Comparison of ENCODE assay signal across 21 cellular contexts in the genomic region with DNA sequence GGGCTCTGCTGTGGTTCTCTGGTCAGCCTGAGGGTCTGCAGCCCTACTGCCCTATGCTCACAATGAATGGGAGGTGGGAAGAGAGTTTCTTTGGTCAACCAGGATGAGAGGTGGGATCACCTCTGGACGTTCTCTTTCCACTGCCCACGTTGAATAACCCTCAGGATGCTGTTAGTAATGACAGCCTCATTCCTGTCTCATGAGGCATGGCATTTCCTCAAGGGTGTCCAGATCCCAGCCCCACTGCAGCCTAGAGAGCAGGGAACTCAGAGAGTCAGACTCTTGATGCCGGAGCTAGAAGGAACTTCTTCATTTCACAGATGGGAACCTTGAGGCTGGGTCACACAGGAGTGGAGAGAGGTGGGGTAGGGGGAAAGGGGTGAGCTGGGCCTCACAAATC.
A peak's percentile ranks its signal among the peaks of the same experiment; 100 is the strongest.
DNase-seq lines count a peak whose midpoint lies in the region; ATAC-seq and TF ChIP-seq lines count a peak whose summit lies in the region.
"Had no signal": no experiment of that assay in that cellular context is flagged by ENCODE, and none has a peak within 500 bp of the region (broad histone marks: within the 10 kb centered on the region; RNA-seq: fewer than 3 reads in every experiment).

No MANE protein-coding gene starts in this region.

- H3K27me3 Mint-ChIP-seq in activated CD8-positive, alpha-beta T cell treated with anti-CD3 and anti-CD28 coated beads for 36 hours: no peaks in the 10 kb centered on the region
- H3K27me3 Mint-ChIP-seq: brain had no signal

- DNase-seq in AG20443 (ENCODE audit: low spot score): peak; percentile 72
- DNase-seq in HS-5 (ENCODE audit: low read depth): peak; percentile 29
- peak; percentile 1 for DNase-seq in astrocyte of the spinal cord (ENCODE audit: low read depth, low spot score)
- DNase-seq in mesenchymal stem cell: peak; percentile 6
- no peak for DNase-seq in activated CD8-positive, alpha-beta T cell treated with anti-CD3 and anti-CD28 coated beads for 36 hours
- no peak for DNase-seq in uterus
- DNase-seq in UCSD-AML1 (lab: John Stamatoyannopoulos, UW; ENCODE audit: unreplicated experiment): no peak
- no peak for DNase-seq in dedifferentiated amniotic fluid mesenchymal stem cell (ENCODE audit: extremely low spot score)
- DNase-seq: activated naive CD4-positive, alpha-beta T cell treated with anti-CD3 and anti-CD28 coated beads, Interleukin-2, amount 50 U/mL, for 16 hours; cortex of kidney; NCI-H1694 treated with DMSO at 0.1 percent for 48 hours; NCI-H345; NK-92 treated with Interleukin-12 subunit alpha and Interleukin-12 subunit beta, amount 100 ng/mL, for 24 hours; sigmoid colon; stimulated activated CD4-positive, alpha-beta T cell treated with anti-CD3 and anti-CD28 coated beads, Interleukin-1b, Interleukin-23, amount 100 ng/mL, for 48 hours; stimulated activated naive CD8-positive, alpha-beta T cell treated with anti-CD3 and anti-CD28 coated beads, Interleukin-15, Interleukin-2, amounts not matched to agents 100 U/mL and 50 U/mL, for 24 hours; T-cell; upper lobe of left lung had no signal

- no peak overlapping the region for H3K4ac ChIP-seq in mesenchymal stem cell (ENCODE audit: low read depth in 1 of 2, low read length in 2 of 2)

- H3K27ac Mint-ChIP-seq in activated CD8-positive, alpha-beta T cell treated with anti-CD3 and anti-CD28 coated beads for 36 hours: no peak overlapping the region
- H3K27ac Mint-ChIP-seq: T-cell had no signal

- H2AK5ac ChIP-seq in mesenchymal stem cell (ENCODE audit: low read length, severe bottlenecking): peak overlapping the region; percentile 17

- no peak overlapping the region for H3K14ac ChIP-seq in mesenchymal stem cell (ENCODE audit: low read length in 2 of 2)

- no peak overlapping the region for H4K91ac ChIP-seq in mesenchymal stem cell (ENCODE audit: low read length)

- in situ Hi-C loops in astrocyte of the spinal cord (cut with HindIII; ENCODE audit: low sequenced_read_pairs): no loop called here

- 20% methylated on average over 3 of the region's 3 CpGs for WGBS in mesenchymal stem cell

- H3K18ac ChIP-seq in mesenchymal stem cell (ENCODE audit: low read depth in 1 of 2, low read length in 2 of 2): no peak overlapping the region

- no peak overlapping the region for H3K4me3 Mint-ChIP-seq in activated CD8-positive, alpha-beta T cell treated with anti-CD3 and anti-CD28 coated beads for 36 hours
- H3K4me3 Mint-ChIP-seq: brain, T-cell had no signal

- H3K79me1 ChIP-seq in mesenchymal stem cell (replicated peaks; ENCODE audit: low read length, poor library complexity, severe bottlenecking): no peaks in the 10 kb centered on the region

- ATAC-seq in activated CD8-positive, alpha-beta T cell treated with anti-CD3 and anti-CD28 coated beads for 36 hours: no peak
- ATAC-seq: stimulated activated naive CD8-positive, alpha-beta T cell treated with anti-CD3 and anti-CD28 coated beads, Interleukin-15, Interleukin-2, amounts not matched to agents 100 U/mL and 50 U/mL, for 24 hours; T-cell had no signal

- intact Hi-C loops in activated CD8-positive, alpha-beta T cell treated with anti-CD3 and anti-CD28 coated beads for 36 hours (cut with micrococcal nuclease): no loop called here
- intact Hi-C loops in uterus (cut with DNase I; ENCODE audit: low total_unique reads): no loop called here

- H3K27ac ChIP-seq in mesenchymal stem cell (ENCODE audit: low read length, poor library complexity, severe bottlenecking) (no peak overlapping the region), uterus (no peak overlapping the region)
- H3K27ac ChIP-seq: parathyroid adenoma, sigmoid colon, upper lobe of left lung had no signal

- H3K27me3 ChIP-seq in mesenchymal stem cell (ENCODE audit: control insufficient read depth in 1 of 2, insufficient read depth in 1 of 2, low read length in 2 of 2): peaks cover 0 to 20% of the 10 kb centered on the region in 2 experiments
- no peaks in the 10 kb centered on the region for H3K27me3 ChIP-seq in uterus
- H3K27me3 ChIP-seq: sigmoid colon, upper lobe of left lung had no signal

- H4K8ac ChIP-seq in mesenchymal stem cell (ENCODE audit: low read length): no peak overlapping the region

- H3K9me3 Mint-ChIP-seq in activated CD8-positive, alpha-beta T cell treated with anti-CD3 and anti-CD28 coated beads for 36 hours: no peaks in the 10 kb centered on the region
- H3K9me3 Mint-ChIP-seq: T-cell had no signal

- no peaks in the 10 kb centered on the region for H3K4me1 Mint-ChIP-seq in activated CD8-positive, alpha-beta T cell treated with anti-CD3 and anti-CD28 coated beads for 36 hours (ENCODE audit: low read depth)
- H3K4me1 Mint-ChIP-seq: T-cell had no signal

- TF ChIP-seq POLR2A in uterus (IDR thresholded peaks at IDR 0.05): no peak

- CTCF ChIA-PET in activated CD8-positive, alpha-beta T cell treated with anti-CD3 and anti-CD28 coated beads for 36 hours (lab: Charles Lee): no interaction called here

- no peak overlapping the region for H2BK120ac ChIP-seq in mesenchymal stem cell (ENCODE audit: low read depth, low read length)

- H2BK12ac ChIP-seq in mesenchymal stem cell (ENCODE audit: low read length in 2 of 2): no peak overlapping the region

- TF ChIP-seq CTCF in astrocyte of the spinal cord (IDR thresholded peaks at IDR 0.05; ENCODE audit: low read depth, low read length) (no peak), uterus (IDR thresholded peaks at IDR 0.05) (no peak)
- no peak for TF ChIP-seq CTCF in activated CD8-positive, alpha-beta T cell treated with anti-CD3 and anti-CD28 coated beads for 36 hours (IDR thresholded peaks at IDR 0.05)

- no peak overlapping the region for H3K4me3 ChIP-seq in astrocyte of the spinal cord (ENCODE audit: low read depth, low read length)
- H3K4me3 ChIP-seq in mesenchymal stem cell (ENCODE audit: insufficient read depth in 1 of 2, low read depth in 1 of 2, low read length in 2 of 2): no peak overlapping the region
- H3K4me3 ChIP-seq in uterus: no peak overlapping the region
- H3K4me3 ChIP-seq: lung, sigmoid colon, upper lobe of left lung had no signal

- H3K23ac ChIP-seq in mesenchymal stem cell (ENCODE audit: low read length in 2 of 2): no peak overlapping the region

- no peaks in the 10 kb centered on the region for H3K9me3 ChIP-seq in mesenchymal stem cell (ENCODE audit: control insufficient read depth, low read length)
- H3K9me3 ChIP-seq in uterus: no peaks in the 10 kb centered on the region
- H3K9me3 ChIP-seq: sigmoid colon, upper lobe of left lung had no signal

- H2BK5ac ChIP-seq in mesenchymal stem cell (ENCODE audit: low read depth, low read length, poor library complexity, severe bottlenecking): peak overlapping the region; percentile 10

- H2BK15ac ChIP-seq in mesenchymal stem cell (ENCODE audit: low read depth, poor library complexity, severe bottlenecking): no peak overlapping the region

- H2AFZ ChIP-seq in mesenchymal stem cell (ENCODE audit: low read depth, low read length): no peak overlapping the region
- H2AFZ ChIP-seq: parathyroid adenoma had no signal

- H3K9ac ChIP-seq in mesenchymal stem cell (ENCODE audit: low read length): no peak overlapping the region
- H3K9ac ChIP-seq: parathyroid adenoma had no signal

- no peak overlapping the region for H3K4me2 ChIP-seq in mesenchymal stem cell (ENCODE audit: low read length, poor library complexity, severe bottlenecking)

- H3K4me1 ChIP-seq in mesenchymal stem cell (ENCODE audit: control insufficient read depth, insufficient read depth, low read depth, low read length): peaks cover 37% of the 10 kb centered on the region
- H3K4me1 ChIP-seq in uterus: no peaks in the 10 kb centered on the region
- H3K4me1 ChIP-seq: parathyroid adenoma, sigmoid colon had no signal

- no peaks in the 10 kb centered on the region for H3K36me3 Mint-ChIP-seq in activated CD8-positive, alpha-beta T cell treated with anti-CD3 and anti-CD28 coated beads for 36 hours (ENCODE audit: low read depth)
- H3K36me3 Mint-ChIP-seq: T-cell had no signal

- POLR2A ChIA-PET in activated CD8-positive, alpha-beta T cell treated with anti-CD3 and anti-CD28 coated beads for 36 hours (lab: Charles Lee): no interaction called here

- H3K36me3 ChIP-seq in mesenchymal stem cell (ENCODE audit: control insufficient read depth in 1 of 2, insufficient read depth in 2 of 2, low read depth in 1 of 2, low read length in 2 of 2) (peaks cover 0 to 14% of the 10 kb centered on the region in 2 experiments), uterus (no peaks in the 10 kb centered on the region)
- H3K36me3 ChIP-seq: upper lobe of left lung had no signal

Comparison
In these comparisons a context has a peak if more than half of its experiments do, and no peak if none do; other contexts are left out.
1. DNase-seq: peak in AG20443 (single experiment), HS-5 (single experiment), astrocyte of the spinal cord (single experiment) and mesenchymal stem cell (single experiment); none in activated CD8-positive, alpha-beta T cell treated with anti-CD3 and anti-CD28 coated beads for 36 hours (single experiment), uterus (0 of 2), UCSD-AML1 (single experiment) and dedifferentiated amniotic fluid mesenchymal stem cell (single experiment).